1 cellular context compared by ENCODE assay signal in genomic region chr11:64304032-64304315, GRCh38.
TF ChIP-seq lines count a peak whose summit lies in the region.

No MANE protein-coding gene starts in this region.

TF ChIP-seq in IMR-90, 13 proteins besides CTCF, POLR2A, EP300 and RAD21 (continued from another document):
- no peak for TF ChIP-seq USF2 (IDR thresholded peaks at IDR 0.05; ENCODE audit: low read depth, low read length)
